Comparison of ENCODE assay signal across 1 cellular context in the genomic region with DNA sequence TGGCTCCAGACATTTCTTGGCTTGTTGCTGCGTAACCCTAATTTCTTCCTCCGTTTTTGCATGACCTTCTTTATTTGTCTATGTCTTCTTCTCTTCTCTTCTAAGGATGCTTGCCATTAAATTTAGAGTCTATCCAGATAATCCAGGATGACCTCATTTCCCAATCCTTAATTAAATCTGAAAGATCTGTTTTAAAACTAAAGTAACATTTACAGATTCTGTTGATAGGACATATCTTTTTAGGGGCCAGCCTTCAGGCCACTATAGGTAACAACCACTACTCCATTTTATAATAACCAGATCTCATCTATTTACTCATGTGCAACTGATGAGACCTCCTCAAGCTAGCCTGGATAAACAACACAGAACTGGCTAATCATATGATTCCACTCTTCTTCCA.
TF ChIP-seq lines count a peak whose summit lies in the region.

No MANE protein-coding gene starts in this region.

TF ChIP-seq in SK-N-SH, 30 proteins besides CTCF, POLR2A, EP300 and RAD21 (continued from another document):
- TF ChIP-seq, protein P1, sequence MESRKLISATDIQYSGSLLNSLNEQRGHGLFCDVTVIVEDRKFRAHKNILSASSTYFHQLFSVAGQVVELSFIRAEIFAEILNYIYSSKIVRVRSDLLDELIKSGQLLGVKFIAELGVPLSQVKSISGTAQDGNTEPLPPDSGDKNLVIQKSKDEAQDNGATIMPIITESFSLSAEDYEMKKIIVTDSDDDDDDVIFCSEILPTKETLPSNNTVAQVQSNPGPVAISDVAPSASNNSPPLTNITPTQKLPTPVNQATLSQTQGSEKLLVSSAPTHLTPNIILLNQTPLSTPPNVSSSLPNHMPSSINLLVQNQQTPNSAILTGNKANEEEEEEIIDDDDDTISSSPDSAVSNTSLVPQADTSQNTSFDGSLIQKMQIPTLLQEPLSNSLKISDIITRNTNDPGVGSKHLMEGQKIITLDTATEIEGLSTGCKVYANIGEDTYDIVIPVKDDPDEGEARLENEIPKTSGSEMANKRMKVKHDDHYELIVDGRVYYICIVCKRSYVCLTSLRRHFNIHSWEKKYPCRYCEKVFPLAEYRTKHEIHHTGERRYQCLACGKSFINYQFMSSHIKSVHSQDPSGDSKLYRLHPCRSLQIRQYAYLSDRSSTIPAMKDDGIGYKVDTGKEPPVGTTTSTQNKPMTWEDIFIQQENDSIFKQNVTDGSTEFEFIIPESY (IDR thresholded peaks at IDR 0.05; ENCODE audit: borderline replicate concordance, low read depth), result no peak
